21 cellular contexts compared by ENCODE assay signal in genomic region chr1:108611984-108612383, GRCh38. TPM values are rescaled to one million over a fixed set of nuclear protein-coding genes. Genes with fewer than 3 reads are reported as not detected.
A peak's percentile ranks its signal among the peaks of the same experiment; 100 is the strongest.
DNase-seq lines count a peak whose midpoint lies in the region; ATAC-seq and TF ChIP-seq lines count a peak whose summit lies in the region.
"Had no signal": no experiment of that assay in that cellular context is flagged by ENCODE, and none has a peak within 500 bp of the region (broad histone marks: within the 10 kb centered on the region; RNA-seq: fewer than 3 reads in every experiment).

No MANE protein-coding gene starts in this region.

- no peak for TF ChIP-seq CTCF in left ventricle myocardium inferior (IDR thresholded peaks at IDR 0.05; ENCODE audit: borderline replicate concordance)

- in situ Hi-C loops in G401 (cut with HindIII; ENCODE audit: low sequenced_read_pairs) = no loop called here

- H3K4me1 ChIP-seq in left ventricle myocardium inferior = peaks cover 28% of the 10 kb centered on the region
- H3K4me1 ChIP-seq: BE2C, BLaER1 had no signal

- H3K27ac ChIP-seq in left ventricle myocardium inferior (replicated peaks) = no peak overlapping the region
- H3K27ac ChIP-seq: BLaER1 had no signal

- intact Hi-C loops in Right ventricle myocardium superior (cut with DNase I) = no loop called here
- intact Hi-C loops in left ventricle myocardium inferior (cut with micrococcal nuclease) = no loop called here

- ATAC-seq in Right ventricle myocardium superior (ENCODE audit: poor library complexity) (peak; percentile 61), GM21528 (IDR thresholded peaks at IDR 0.05; ENCODE audit: low FRiP score, unreplicated experiment) (no peak)

- no peaks in the 10 kb centered on the region for H3K27me3 ChIP-seq in left ventricle myocardium inferior (ENCODE audit: low read depth)
- H3K27me3 ChIP-seq: BE2C, BLaER1 had no signal

- H3K9me3 ChIP-seq in left ventricle myocardium inferior (replicated peaks) = no peaks in the 10 kb centered on the region
- H3K9me3 ChIP-seq: BE2C, BLaER1 had no signal

- H3K36me3 ChIP-seq in left ventricle myocardium inferior = peaks cover 12% of the 10 kb centered on the region
- H3K36me3 ChIP-seq: BE2C had no signal

- no peak for DNase-seq in Right ventricle myocardium superior
- no peak for DNase-seq in left ventricle myocardium inferior
- peak; percentile 59 for DNase-seq in G401 (ENCODE audit: low spot score)
- DNase-seq in amniotic epithelial cell (ENCODE audit: low read depth) = peak; percentile 7
- no peak for DNase-seq in activated CD4-positive, alpha-beta T cell treated with anti-CD3 and anti-CD28 coated beads for 1 hour
- DNase-seq: 8988T; ACHN; BE2C; CD4-positive, alpha-beta memory T cell; CD4-positive, CD25-positive, alpha-beta regulatory T cell; CD8-positive, alpha-beta memory T cell; COR-L47; DMS153; DMS53; DMS79; DND-41; EL; GF-D8 had no signal

- no peak overlapping the region for H3K4me3 ChIP-seq in left ventricle myocardium inferior
- H3K4me3 ChIP-seq: BLaER1 had no signal

RNA-seq across cellular contexts. Expression of gene HENMT1, which starts 48.9 kb away (rescaled TPM):
- total RNA-seq in Right ventricle myocardium superior (1.0 TPM), left ventricle myocardium inferior (1.4 TPM)
- total RNA-seq in G401 (2014; rRNA removed; shearing (Covaris generic)) = not detected in 2 replicates
- total RNA-seq: Daoy had no signal

RNA-seq across cellular contexts. Expression of gene EEIG2, which starts 52.1 kb away (rescaled TPM):
- total RNA-seq in Right ventricle myocardium superior (5.1 TPM), left ventricle myocardium inferior (7.5 TPM)
- total RNA-seq in G401 (2014; rRNA removed; shearing (Covaris generic)) = 14.7 and 16.5 TPM in 2 replicates

Comparison
In these comparisons a context has a peak if more than half of its experiments do, and no peak if none do; other contexts are left out.
1. DNase-seq: peak in G401 (single experiment) and amniotic epithelial cell (single experiment); none in Right ventricle myocardium superior (single experiment), left ventricle myocardium inferior (single experiment) and activated CD4-positive, alpha-beta T cell treated with anti-CD3 and anti-CD28 coated beads for 1 hour (single experiment).